16 cellular contexts compared by ENCODE assay signal in the genomic region with DNA sequence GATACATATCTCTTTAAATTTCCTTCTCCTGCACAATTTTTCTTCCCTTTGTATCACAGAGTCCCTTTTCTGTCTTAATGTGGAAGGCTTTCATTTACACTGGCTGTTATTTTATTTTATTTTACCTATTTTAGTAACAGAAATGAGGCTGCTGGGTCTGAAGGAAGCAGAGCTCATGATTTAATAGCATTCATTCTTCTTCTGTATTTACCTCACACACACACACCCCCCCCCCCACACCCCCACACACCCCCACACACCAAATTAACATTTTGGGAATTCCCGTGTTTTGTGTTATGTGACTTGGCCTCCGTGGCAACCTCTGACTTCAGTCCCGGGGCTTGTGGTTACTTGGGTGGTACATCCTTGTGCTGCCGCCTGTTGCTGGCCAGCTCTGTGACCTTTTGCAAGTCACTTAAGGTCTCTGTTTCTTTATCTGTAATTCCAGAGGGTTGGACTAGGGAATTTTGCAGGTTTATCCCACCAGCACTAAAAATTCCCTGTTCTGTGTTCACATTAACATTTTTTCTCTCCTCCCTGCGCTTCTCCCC.
DNase-seq lines count a peak whose midpoint lies in the region; ATAC-seq and TF ChIP-seq lines count a peak whose summit lies in the region.
"Had no signal": no experiment of that assay in that cellular context is flagged by ENCODE, and none has a peak within 500 bp of the region (broad histone marks: within the 10 kb centered on the region; RNA-seq: fewer than 3 reads in every experiment).

No MANE protein-coding gene starts in this region.

- H3K36me3 Mint-ChIP-seq in activated CD4-positive, alpha-beta T cell treated with anti-CD3 and anti-CD28 coated beads, Interleukin-2, amount 10 ng/mL, durations not matched to agents 7 days and 5 days (ENCODE audit: low read depth) = no peaks in the 10 kb centered on the region

- no peaks in the 10 kb centered on the region for H3K36me3 ChIP-seq in osteoblast (ENCODE audit: insufficient read depth, low read length)
- H3K36me3 ChIP-seq: thoracic aorta had no signal

- POLR2A ChIA-PET in activated CD4-positive, alpha-beta T cell treated with anti-CD3 and anti-CD28 coated beads, Interleukin-2, amount 10 ng/mL, durations not matched to agents 7 days and 5 days (lab: Charles Lee) = no interaction called here

- H3K4me1 Mint-ChIP-seq in activated CD4-positive, alpha-beta T cell treated with anti-CD3 and anti-CD28 coated beads, Interleukin-2, amount 10 ng/mL, durations not matched to agents 7 days and 5 days = peaks cover 22% of the 10 kb centered on the region

- no peak overlapping the region for H2AFZ ChIP-seq in osteoblast (ENCODE audit: low read length)

- peaks cover 40% of the 10 kb centered on the region for H3K4me1 ChIP-seq in osteoblast (ENCODE audit: insufficient read depth, low read length)

- peak overlapping the region; percentile 53 for H3K27ac ChIP-seq in osteoblast (ENCODE audit: low read depth, low read length)
- H3K27ac ChIP-seq: HL-60, thoracic aorta had no signal

- no peaks in the 10 kb centered on the region for H3K27me3 Mint-ChIP-seq in activated CD4-positive, alpha-beta T cell treated with anti-CD3 and anti-CD28 coated beads, Interleukin-2, amount 10 ng/mL, durations not matched to agents 7 days and 5 days

- no peaks in the 10 kb centered on the region for H3K27me3 ChIP-seq in osteoblast (ENCODE audit: insufficient read depth, low read length)

- H4K20me1 ChIP-seq in osteoblast (ENCODE audit: insufficient read depth, low read length) = no peaks in the 10 kb centered on the region

- no peak overlapping the region for H3K27ac Mint-ChIP-seq in activated CD4-positive, alpha-beta T cell treated with anti-CD3 and anti-CD28 coated beads, Interleukin-2, amount 10 ng/mL, durations not matched to agents 7 days and 5 days

- H3K9me3 Mint-ChIP-seq in activated CD4-positive, alpha-beta T cell treated with anti-CD3 and anti-CD28 coated beads, Interleukin-2, amount 10 ng/mL, durations not matched to agents 7 days and 5 days = no peaks in the 10 kb centered on the region

- no peak overlapping the region for H3K4me2 ChIP-seq in osteoblast (ENCODE audit: insufficient read depth, low read length)

- H3K4me3 ChIP-seq in osteoblast (ENCODE audit: insufficient read depth, low read length) = no peak overlapping the region
- H3K4me3 ChIP-seq: A549, lung, thoracic aorta had no signal

- ATAC-seq in HG03432 (IDR thresholded peaks at IDR 0.05; ENCODE audit: unreplicated experiment) (peak; percentile 57), HG03457 (IDR thresholded peaks at IDR 0.05; ENCODE audit: unreplicated experiment) (no peak), GM19395 (IDR thresholded peaks at IDR 0.05; ENCODE audit: unreplicated experiment) (no peak)
- ATAC-seq: Panc1 had no signal

- H3K79me2 ChIP-seq in osteoblast (ENCODE audit: insufficient read depth, low read length) = peaks cover 17% of the 10 kb centered on the region

- H3K4me3 Mint-ChIP-seq in activated CD4-positive, alpha-beta T cell treated with anti-CD3 and anti-CD28 coated beads, Interleukin-2, amount 10 ng/mL, durations not matched to agents 7 days and 5 days = no peak overlapping the region

- CTCF ChIA-PET in activated CD4-positive, alpha-beta T cell treated with anti-CD3 and anti-CD28 coated beads, Interleukin-2, amount 10 ng/mL, durations not matched to agents 7 days and 5 days (lab: Charles Lee) = interaction anchor here (0.7 kb wide), 1 partner anchor 60 kb away, joined by 3 read pairs; no protein-coding TSS in a partner anchor

- peak; percentile 27 to 37 for DNase-seq in activated CD4-positive, alpha-beta T cell treated with anti-CD3 and anti-CD28 coated beads, Interleukin-2, amount 50 U/mL, for 4 hours
- DNase-seq in activated CD4-positive, alpha-beta T cell treated with anti-CD3 and anti-CD28 coated beads, Interleukin-2, amount 10 ng/mL, durations not matched to agents 7 days and 5 days = no peak
- peak; percentile 2 for DNase-seq in central memory CD4-positive, alpha-beta T cell
- DNase-seq in osteoblast (ENCODE audit: insufficient read length, low spot score, missing footprints) = peak; percentile 35
- no peak for DNase-seq in GOT3 (lab: John Stamatoyannopoulos, UW)
- DNase-seq: activated gamma-delta T cell, NCI-H2227 treated with DMSO at 0.1 percent for 48 hours, T-helper 9 cell had no signal

- TF ChIP-seq CTCF in osteoblast (IDR thresholded peaks at IDR 0.05; ENCODE audit: extremely low read depth, low read depth, low read length) = no peak

- no peaks in the 10 kb centered on the region for H3K9me3 ChIP-seq in osteoblast (ENCODE audit: low read depth, low read length)
- H3K9me3 ChIP-seq: A549, thoracic aorta had no signal

Comparison
In these comparisons a context has a peak if more than half of its experiments do, and no peak if none do; other contexts are left out.
1. DNase-seq: peak in activated CD4-positive, alpha-beta T cell treated with anti-CD3 and anti-CD28 coated beads, Interleukin-2, amount 50 U/mL, for 4 hours (2 of 2), central memory CD4-positive, alpha-beta T cell (single experiment) and osteoblast (single experiment); none in activated CD4-positive, alpha-beta T cell treated with anti-CD3 and anti-CD28 coated beads, Interleukin-2, amount 10 ng/mL, durations not matched to agents 7 days and 5 days (single experiment) and GOT3 (single experiment).